1 cellular context compared by ENCODE assay signal in the genomic region with DNA sequence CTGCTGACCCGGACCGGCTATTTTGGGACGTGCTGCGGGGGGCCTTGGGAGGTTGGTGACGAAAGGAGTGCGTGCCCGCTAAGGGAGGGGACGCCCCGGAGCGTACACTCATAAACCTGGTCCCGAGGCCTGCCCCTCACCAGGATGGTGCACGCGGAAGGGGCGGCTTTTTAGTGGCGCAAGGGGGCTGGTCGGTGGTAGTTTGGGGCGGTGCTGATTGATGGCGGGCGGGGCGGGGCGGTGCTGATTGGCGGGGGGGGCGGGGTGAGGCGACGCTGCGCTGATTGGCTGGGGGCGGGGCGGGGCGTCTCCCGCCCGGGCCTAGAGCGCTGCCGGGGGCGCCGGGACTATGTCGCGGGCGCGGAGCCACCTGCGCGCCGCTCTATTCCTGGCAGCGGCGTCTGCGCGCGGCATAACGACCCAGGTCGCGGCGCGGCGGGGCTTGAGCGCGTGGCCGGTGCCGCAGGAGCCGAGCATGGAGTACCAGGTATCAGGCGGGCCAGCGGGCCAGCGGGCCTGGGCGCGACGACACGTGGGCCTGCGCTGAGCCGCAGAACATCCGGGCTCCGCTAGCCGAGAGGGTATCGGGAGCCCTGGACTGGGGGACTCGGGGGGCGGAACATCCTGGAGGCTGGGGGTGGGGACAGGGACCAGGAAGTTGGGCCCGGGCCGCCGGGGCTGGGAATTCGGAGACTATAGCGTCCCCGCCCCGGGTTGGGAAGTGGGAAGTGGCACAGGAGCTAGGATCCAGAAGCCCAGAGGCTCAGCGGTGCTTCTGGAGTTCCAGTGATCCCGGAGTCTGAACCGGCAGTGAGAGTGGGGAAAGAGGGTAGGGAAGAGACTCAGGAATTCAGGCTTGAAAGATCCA.
TF ChIP-seq lines count a peak whose summit lies in the region.

A gene with protein sequence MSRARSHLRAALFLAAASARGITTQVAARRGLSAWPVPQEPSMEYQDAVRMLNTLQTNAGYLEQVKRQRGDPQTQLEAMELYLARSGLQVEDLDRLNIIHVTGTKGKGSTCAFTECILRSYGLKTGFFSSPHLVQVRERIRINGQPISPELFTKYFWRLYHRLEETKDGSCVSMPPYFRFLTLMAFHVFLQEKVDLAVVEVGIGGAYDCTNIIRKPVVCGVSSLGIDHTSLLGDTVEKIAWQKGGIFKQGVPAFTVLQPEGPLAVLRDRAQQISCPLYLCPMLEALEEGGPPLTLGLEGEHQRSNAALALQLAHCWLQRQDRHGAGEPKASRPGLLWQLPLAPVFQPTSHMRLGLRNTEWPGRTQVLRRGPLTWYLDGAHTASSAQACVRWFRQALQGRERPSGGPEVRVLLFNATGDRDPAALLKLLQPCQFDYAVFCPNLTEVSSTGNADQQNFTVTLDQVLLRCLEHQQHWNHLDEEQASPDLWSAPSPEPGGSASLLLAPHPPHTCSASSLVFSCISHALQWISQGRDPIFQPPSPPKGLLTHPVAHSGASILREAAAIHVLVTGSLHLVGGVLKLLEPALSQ (plus strand): TSS at position 307 of the 868 bp plus-strand sequence. CDS start 43 bp downstream, at position 350.

TF ChIP-seq in HEK293, 187 proteins besides CTCF, POLR2A, EP300 and RAD21 (continued from another document and continues in another):
- TF ChIP-seq, protein P1, sequence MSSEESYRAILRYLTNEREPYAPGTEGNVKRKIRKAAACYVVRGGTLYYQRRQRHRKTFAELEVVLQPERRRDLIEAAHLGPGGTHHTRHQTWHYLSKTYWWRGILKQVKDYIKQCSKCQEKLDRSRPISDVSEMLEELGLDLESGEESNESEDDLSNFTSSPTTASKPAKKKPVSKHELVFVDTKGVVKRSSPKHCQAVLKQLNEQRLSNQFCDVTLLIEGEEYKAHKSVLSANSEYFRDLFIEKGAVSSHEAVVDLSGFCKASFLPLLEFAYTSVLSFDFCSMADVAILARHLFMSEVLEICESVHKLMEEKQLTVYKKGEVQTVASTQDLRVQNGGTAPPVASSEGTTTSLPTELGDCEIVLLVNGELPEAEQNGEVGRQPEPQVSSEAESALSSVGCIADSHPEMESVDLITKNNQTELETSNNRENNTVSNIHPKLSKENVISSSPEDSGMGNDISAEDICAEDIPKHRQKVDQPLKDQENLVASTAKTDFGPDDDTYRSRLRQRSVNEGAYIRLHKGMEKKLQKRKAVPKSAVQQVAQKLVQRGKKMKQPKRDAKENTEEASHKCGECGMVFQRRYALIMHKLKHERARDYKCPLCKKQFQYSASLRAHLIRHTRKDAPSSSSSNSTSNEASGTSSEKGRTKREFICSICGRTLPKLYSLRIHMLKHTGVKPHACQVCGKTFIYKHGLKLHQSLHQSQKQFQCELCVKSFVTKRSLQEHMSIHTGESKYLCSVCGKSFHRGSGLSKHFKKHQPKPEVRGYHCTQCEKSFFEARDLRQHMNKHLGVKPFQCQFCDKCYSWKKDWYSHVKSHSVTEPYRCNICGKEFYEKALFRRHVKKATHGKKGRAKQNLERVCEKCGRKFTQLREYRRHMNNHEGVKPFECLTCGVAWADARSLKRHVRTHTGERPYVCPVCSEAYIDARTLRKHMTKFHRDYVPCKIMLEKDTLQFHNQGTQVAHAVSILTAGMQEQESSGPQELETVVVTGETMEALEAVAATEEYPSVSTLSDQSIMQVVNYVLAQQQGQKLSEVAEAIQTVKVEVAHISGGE (tag by site-specific recombination; conservative IDR thresholded peaks at IDR 0.05; ENCODE audit: low read depth), result peak; percentile 92
- no peak for TF ChIP-seq MEIS1 (CRISPR knock-in tag; IDR thresholded peaks at IDR 0.05; ENCODE audit: borderline replicate concordance)
- TF ChIP-seq, protein P2, sequence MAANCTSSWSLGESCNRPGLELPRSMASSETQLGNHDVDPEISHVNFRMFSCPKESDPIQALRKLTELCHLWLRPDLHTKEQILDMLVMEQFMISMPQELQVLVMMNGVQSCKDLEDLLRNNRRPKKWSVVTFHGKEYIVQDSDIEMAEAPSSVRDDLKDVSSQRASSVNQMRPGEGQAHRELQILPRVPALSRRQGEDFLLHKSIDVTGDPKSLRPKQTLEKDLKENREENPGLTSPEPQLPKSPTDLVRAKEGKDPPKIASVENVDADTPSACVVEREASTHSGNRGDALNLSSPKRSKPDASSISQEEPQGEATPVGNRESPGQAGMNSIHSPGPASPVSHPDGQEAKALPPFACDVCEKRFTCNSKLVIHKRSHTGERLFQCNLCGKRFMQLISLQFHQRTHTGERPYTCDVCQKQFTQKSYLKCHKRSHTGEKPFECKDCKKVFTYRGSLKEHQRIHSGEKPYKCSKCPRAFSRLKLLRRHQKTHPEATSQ (tag by site-specific recombination; IDR thresholded peaks at IDR 0.05), result 0 out of 2 replicates have a peak, but pooled peaks have one; percentile 60
- peak; percentile 92 for TF ChIP-seq ZNF423 (tag by site-specific recombination; IDR thresholded peaks at IDR 0.05)
- TF ChIP-seq, protein P3, sequence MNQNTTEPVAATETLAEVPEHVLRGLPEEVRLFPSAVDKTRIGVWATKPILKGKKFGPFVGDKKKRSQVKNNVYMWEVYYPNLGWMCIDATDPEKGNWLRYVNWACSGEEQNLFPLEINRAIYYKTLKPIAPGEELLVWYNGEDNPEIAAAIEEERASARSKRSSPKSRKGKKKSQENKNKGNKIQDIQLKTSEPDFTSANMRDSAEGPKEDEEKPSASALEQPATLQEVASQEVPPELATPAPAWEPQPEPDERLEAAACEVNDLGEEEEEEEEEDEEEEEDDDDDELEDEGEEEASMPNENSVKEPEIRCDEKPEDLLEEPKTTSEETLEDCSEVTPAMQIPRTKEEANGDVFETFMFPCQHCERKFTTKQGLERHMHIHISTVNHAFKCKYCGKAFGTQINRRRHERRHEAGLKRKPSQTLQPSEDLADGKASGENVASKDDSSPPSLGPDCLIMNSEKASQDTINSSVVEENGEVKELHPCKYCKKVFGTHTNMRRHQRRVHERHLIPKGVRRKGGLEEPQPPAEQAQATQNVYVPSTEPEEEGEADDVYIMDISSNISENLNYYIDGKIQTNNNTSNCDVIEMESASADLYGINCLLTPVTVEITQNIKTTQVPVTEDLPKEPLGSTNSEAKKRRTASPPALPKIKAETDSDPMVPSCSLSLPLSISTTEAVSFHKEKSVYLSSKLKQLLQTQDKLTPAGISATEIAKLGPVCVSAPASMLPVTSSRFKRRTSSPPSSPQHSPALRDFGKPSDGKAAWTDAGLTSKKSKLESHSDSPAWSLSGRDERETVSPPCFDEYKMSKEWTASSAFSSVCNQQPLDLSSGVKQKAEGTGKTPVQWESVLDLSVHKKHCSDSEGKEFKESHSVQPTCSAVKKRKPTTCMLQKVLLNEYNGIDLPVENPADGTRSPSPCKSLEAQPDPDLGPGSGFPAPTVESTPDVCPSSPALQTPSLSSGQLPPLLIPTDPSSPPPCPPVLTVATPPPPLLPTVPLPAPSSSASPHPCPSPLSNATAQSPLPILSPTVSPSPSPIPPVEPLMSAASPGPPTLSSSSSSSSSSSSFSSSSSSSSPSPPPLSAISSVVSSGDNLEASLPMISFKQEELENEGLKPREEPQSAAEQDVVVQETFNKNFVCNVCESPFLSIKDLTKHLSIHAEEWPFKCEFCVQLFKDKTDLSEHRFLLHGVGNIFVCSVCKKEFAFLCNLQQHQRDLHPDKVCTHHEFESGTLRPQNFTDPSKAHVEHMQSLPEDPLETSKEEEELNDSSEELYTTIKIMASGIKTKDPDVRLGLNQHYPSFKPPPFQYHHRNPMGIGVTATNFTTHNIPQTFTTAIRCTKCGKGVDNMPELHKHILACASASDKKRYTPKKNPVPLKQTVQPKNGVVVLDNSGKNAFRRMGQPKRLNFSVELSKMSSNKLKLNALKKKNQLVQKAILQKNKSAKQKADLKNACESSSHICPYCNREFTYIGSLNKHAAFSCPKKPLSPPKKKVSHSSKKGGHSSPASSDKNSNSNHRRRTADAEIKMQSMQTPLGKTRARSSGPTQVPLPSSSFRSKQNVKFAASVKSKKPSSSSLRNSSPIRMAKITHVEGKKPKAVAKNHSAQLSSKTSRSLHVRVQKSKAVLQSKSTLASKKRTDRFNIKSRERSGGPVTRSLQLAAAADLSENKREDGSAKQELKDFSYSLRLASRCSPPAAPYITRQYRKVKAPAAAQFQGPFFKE (tag by site-specific recombination; IDR thresholded peaks at IDR 0.05; ENCODE audit: borderline replicate concordance), result no peak
- peak; percentile 69; the same call in 1 of the 2 replicates for TF ChIP-seq WT1 (tag by site-specific recombination; IDR thresholded peaks at IDR 0.05)
- TF ChIP-seq ZNF16 (tag by site-specific recombination; IDR thresholded peaks at IDR 0.05; ENCODE audit: low read depth), result no peak
- no peak for TF ChIP-seq EGR2 (tag by site-specific recombination; IDR thresholded peaks at IDR 0.05; ENCODE audit: low read depth)
- TF ChIP-seq, protein P4, sequence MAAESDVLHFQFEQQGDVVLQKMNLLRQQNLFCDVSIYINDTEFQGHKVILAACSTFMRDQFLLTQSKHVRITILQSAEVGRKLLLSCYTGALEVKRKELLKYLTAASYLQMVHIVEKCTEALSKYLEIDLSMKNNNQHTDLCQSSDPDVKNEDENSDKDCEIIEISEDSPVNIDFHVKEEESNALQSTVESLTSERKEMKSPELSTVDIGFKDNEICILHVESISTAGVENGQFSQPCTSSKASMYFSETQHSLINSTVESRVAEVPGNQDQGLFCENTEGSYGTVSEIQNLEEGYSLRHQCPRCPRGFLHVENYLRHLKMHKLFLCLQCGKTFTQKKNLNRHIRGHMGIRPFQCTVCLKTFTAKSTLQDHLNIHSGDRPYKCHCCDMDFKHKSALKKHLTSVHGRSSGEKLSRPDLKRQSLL (tag by site-specific recombination; IDR thresholded peaks at IDR 0.05), result peak; percentile 60; the same call in 1 of the 2 replicates
- TF ChIP-seq ZNF558 (tag by site-specific recombination; IDR thresholded peaks at IDR 0.05), result no peak
- TF ChIP-seq, protein P5, sequence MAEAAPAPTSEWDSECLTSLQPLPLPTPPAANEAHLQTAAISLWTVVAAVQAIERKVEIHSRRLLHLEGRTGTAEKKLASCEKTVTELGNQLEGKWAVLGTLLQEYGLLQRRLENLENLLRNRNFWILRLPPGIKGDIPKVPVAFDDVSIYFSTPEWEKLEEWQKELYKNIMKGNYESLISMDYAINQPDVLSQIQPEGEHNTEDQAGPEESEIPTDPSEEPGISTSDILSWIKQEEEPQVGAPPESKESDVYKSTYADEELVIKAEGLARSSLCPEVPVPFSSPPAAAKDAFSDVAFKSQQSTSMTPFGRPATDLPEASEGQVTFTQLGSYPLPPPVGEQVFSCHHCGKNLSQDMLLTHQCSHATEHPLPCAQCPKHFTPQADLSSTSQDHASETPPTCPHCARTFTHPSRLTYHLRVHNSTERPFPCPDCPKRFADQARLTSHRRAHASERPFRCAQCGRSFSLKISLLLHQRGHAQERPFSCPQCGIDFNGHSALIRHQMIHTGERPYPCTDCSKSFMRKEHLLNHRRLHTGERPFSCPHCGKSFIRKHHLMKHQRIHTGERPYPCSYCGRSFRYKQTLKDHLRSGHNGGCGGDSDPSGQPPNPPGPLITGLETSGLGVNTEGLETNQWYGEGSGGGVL (tag by site-specific recombination; IDR thresholded peaks at IDR 0.05), result no peak
- peak; percentile 99 for TF ChIP-seq KLF10 (tag by site-specific recombination; IDR thresholded peaks at IDR 0.05)
- TF ChIP-seq HOXD13 (CRISPR knock-in tag; IDR thresholded peaks at IDR 0.05; ENCODE audit: borderline replicate concordance), result 0 out of 2 replicates have a peak, but pooled peaks have one; percentile 36
- no peak for TF ChIP-seq ZNF670 (tag by site-specific recombination; IDR thresholded peaks at IDR 0.05; ENCODE audit: low read depth)
- no peak for TF ChIP-seq OVOL3 (tag by site-specific recombination; IDR thresholded peaks at IDR 0.05)
- TF ChIP-seq ZNF248 (tag by site-specific recombination; IDR thresholded peaks at IDR 0.05), result no peak
- TF ChIP-seq, protein P6, sequence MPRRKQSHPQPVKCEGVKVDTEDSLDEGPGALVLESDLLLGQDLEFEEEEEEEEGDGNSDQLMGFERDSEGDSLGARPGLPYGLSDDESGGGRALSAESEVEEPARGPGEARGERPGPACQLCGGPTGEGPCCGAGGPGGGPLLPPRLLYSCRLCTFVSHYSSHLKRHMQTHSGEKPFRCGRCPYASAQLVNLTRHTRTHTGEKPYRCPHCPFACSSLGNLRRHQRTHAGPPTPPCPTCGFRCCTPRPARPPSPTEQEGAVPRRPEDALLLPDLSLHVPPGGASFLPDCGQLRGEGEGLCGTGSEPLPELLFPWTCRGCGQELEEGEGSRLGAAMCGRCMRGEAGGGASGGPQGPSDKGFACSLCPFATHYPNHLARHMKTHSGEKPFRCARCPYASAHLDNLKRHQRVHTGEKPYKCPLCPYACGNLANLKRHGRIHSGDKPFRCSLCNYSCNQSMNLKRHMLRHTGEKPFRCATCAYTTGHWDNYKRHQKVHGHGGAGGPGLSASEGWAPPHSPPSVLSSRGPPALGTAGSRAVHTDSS (tag by site-specific recombination; IDR thresholded peaks at IDR 0.05), result no peak
- TF ChIP-seq ZBTB20 (tag by site-specific recombination; IDR thresholded peaks at IDR 0.05), result peak; percentile 93
- peak; percentile 93 for TF ChIP-seq GLIS1 (tag by site-specific recombination; IDR thresholded peaks at IDR 0.05)
- TF ChIP-seq ZNF146 (tag by site-specific recombination; IDR thresholded peaks at IDR 0.05), result no peak
- TF ChIP-seq ZFP69B (tag by site-specific recombination; IDR thresholded peaks at IDR 0.05), result no peak
- TF ChIP-seq, protein P7, sequence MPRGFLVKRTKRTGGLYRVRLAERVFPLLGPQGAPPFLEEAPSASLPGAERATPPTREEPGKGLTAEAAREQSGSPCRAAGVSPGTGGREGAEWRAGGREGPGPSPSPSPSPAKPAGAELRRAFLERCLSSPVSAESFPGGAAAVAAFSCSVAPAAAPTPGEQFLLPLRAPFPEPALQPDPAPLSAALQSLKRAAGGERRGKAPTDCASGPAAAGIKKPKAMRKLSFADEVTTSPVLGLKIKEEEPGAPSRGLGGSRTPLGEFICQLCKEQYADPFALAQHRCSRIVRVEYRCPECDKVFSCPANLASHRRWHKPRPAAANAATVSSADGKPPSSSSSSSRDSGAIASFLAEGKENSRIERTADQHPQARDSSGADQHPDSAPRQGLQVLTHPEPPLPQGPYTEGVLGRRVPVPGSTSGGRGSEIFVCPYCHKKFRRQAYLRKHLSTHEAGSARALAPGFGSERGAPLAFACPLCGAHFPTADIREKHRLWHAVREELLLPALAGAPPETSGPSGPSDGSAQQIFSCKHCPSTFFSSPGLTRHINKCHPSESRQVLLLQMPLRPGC (tag by site-specific recombination; IDR thresholded peaks at IDR 0.05), result no peak
- TF ChIP-seq ZNF843 (tag by site-specific recombination; IDR thresholded peaks at IDR 0.05), result no peak
- TF ChIP-seq IKZF3 (tag by site-specific recombination; IDR thresholded peaks at IDR 0.05), result 0 out of 2 replicates have a peak, but pooled peaks have one; percentile 13
- TF ChIP-seq, protein P8, sequence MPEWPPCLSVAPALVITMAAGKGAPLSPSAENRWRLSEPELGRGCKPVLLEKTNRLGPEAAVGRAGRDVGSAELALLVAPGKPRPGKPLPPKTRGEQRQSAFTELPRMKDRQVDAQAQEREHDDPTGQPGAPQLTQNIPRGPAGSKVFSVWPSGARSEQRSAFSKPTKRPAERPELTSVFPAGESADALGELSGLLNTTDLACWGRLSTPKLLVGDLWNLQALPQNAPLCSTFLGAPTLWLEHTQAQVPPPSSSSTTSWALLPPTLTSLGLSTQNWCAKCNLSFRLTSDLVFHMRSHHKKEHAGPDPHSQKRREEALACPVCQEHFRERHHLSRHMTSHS (tag by site-specific recombination; IDR thresholded peaks at IDR 0.05), result no peak
- TF ChIP-seq, protein P9, sequence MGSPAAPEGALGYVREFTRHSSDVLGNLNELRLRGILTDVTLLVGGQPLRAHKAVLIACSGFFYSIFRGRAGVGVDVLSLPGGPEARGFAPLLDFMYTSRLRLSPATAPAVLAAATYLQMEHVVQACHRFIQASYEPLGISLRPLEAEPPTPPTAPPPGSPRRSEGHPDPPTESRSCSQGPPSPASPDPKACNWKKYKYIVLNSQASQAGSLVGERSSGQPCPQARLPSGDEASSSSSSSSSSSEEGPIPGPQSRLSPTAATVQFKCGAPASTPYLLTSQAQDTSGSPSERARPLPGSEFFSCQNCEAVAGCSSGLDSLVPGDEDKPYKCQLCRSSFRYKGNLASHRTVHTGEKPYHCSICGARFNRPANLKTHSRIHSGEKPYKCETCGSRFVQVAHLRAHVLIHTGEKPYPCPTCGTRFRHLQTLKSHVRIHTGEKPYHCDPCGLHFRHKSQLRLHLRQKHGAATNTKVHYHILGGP (tag by site-specific recombination; IDR thresholded peaks at IDR 0.05), result no peak
- no peak for TF ChIP-seq ZNF394 (tag by site-specific recombination; IDR thresholded peaks at IDR 0.05; ENCODE audit: borderline replicate concordance)
